Comparison of ENCODE assay signal across 2 cellular contexts in the genomic region with DNA sequence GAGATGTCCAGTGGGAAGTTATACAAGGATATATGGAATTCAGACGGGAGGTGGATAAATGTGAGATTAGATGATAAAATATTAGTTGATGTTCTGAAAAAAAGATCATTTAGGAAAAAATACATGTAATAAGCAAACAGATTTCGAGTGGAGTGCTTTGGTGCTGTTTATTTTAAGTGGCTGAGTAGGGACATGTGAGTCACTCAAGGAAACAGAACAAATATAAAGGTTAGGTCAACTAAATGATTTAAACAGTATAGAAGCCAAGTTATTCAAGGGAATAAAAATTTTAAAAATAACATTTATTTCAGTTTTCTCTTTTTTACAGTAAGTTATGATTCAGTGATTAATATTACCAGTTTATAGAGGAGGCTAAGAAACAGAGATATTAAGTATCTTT.
TF ChIP-seq lines count a peak whose summit lies in the region.

No MANE protein-coding gene starts in this region.

TF ChIP-seq in WTC11, 78 proteins besides CTCF, POLR2A, EP300 and RAD21 (continued from another document):
- TF ChIP-seq, protein P1, sequence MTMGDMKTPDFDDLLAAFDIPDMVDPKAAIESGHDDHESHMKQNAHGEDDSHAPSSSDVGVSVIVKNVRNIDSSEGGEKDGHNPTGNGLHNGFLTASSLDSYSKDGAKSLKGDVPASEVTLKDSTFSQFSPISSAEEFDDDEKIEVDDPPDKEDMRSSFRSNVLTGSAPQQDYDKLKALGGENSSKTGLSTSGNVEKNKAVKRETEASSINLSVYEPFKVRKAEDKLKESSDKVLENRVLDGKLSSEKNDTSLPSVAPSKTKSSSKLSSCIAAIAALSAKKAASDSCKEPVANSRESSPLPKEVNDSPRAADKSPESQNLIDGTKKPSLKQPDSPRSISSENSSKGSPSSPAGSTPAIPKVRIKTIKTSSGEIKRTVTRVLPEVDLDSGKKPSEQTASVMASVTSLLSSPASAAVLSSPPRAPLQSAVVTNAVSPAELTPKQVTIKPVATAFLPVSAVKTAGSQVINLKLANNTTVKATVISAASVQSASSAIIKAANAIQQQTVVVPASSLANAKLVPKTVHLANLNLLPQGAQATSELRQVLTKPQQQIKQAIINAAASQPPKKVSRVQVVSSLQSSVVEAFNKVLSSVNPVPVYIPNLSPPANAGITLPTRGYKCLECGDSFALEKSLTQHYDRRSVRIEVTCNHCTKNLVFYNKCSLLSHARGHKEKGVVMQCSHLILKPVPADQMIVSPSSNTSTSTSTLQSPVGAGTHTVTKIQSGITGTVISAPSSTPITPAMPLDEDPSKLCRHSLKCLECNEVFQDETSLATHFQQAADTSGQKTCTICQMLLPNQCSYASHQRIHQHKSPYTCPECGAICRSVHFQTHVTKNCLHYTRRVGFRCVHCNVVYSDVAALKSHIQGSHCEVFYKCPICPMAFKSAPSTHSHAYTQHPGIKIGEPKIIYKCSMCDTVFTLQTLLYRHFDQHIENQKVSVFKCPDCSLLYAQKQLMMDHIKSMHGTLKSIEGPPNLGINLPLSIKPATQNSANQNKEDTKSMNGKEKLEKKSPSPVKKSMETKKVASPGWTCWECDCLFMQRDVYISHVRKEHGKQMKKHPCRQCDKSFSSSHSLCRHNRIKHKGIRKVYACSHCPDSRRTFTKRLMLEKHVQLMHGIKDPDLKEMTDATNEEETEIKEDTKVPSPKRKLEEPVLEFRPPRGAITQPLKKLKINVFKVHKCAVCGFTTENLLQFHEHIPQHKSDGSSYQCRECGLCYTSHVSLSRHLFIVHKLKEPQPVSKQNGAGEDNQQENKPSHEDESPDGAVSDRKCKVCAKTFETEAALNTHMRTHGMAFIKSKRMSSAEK (CRISPR knock-in tag; IDR thresholded peaks at IDR 0.05; ENCODE audit: borderline replicate concordance), result no peak
TF ChIP-seq in WTC11: peak in this region for 0.

TF ChIP-seq in HepG2, 621 proteins besides CTCF, POLR2A, EP300 and RAD21 (continued from another document):
- TF ChIP-seq, protein P2, sequence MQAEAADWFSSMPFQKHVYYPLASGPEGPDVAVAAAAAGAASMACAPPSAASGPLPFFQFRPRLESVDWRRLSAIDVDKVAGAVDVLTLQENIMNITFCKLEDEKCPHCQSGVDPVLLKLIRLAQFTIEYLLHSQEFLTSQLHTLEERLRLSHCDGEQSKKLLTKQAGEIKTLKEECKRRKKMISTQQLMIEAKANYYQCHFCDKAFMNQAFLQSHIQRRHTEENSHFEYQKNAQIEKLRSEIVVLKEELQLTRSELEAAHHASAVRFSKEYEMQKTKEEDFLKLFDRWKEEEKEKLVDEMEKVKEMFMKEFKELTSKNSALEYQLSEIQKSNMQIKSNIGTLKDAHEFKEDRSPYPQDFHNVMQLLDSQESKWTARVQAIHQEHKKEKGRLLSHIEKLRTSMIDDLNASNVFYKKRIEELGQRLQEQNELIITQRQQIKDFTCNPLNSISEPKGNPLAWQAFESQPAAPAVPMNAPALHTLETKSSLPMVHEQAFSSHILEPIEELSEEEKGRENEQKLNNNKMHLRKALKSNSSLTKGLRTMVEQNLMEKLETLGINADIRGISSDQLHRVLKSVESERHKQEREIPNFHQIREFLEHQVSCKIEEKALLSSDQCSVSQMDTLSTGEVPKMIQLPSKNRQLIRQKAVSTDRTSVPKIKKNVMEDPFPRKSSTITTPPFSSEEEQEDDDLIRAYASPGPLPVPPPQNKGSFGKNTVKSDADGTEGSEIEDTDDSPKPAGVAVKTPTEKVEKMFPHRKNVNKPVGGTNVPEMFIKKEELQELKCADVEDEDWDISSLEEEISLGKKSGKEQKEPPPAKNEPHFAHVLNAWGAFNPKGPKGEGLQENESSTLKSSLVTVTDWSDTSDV (CRISPR knock-in tag; IDR thresholded peaks at IDR 0.05), result no peak
- TF ChIP-seq HOXA7 (CRISPR knock-in tag; IDR thresholded peaks at IDR 0.05) (no peak), HDAC1 (CRISPR knock-in tag; IDR thresholded peaks at IDR 0.05) (no peak), ZNF782 (CRISPR knock-in tag; IDR thresholded peaks at IDR 0.05; ENCODE audit: borderline replicate concordance) (no peak), MBD4 (IDR thresholded peaks at IDR 0.05; ENCODE audit: borderline replicate concordance, low read length) (no peak), NCOR1 (IDR thresholded peaks at IDR 0.05; ENCODE audit: borderline replicate concordance, low read length) (no peak), CHD4 (IDR thresholded peaks at IDR 0.05; ENCODE audit: borderline replicate concordance, low read length) (no peak)
- TF ChIP-seq, protein P3, sequence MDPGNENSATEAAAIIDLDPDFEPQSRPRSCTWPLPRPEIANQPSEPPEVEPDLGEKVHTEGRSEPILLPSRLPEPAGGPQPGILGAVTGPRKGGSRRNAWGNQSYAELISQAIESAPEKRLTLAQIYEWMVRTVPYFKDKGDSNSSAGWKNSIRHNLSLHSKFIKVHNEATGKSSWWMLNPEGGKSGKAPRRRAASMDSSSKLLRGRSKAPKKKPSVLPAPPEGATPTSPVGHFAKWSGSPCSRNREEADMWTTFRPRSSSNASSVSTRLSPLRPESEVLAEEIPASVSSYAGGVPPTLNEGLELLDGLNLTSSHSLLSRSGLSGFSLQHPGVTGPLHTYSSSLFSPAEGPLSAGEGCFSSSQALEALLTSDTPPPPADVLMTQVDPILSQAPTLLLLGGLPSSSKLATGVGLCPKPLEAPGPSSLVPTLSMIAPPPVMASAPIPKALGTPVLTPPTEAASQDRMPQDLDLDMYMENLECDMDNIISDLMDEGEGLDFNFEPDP (CRISPR knock-in tag; conservative IDR thresholded peaks at IDR 0.05), result no peak
- TF ChIP-seq, protein P4, sequence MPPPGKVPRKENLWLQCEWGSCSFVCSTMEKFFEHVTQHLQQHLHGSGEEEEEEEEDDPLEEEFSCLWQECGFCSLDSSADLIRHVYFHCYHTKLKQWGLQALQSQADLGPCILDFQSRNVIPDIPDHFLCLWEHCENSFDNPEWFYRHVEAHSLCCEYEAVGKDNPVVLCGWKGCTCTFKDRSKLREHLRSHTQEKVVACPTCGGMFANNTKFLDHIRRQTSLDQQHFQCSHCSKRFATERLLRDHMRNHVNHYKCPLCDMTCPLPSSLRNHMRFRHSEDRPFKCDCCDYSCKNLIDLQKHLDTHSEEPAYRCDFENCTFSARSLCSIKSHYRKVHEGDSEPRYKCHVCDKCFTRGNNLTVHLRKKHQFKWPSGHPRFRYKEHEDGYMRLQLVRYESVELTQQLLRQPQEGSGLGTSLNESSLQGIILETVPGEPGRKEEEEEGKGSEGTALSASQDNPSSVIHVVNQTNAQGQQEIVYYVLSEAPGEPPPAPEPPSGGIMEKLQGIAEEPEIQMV (CRISPR knock-in tag; IDR thresholded peaks at IDR 0.05; ENCODE audit: low read depth), result no peak
